3 cellular contexts compared by ENCODE assay signal in the genomic region with DNA sequence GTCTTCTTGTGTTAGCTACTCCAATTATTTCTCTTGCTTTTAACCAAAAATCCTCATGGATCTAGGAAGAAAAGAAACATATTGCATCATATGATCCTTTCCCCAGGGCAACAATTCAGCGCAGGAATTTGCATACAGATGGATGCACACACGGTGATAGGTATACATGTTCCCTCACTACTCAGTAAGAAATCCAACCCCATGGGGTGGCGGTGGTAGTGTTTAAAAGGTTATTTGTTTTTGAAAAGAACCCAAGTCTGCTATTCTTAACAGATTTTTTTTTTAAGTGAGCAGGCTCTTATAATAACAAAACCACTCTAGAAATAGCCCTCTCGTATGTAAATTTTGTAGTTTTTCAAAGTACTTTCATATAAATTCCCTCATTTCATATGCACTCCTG.
TF ChIP-seq lines count a peak whose summit lies in the region.

No MANE protein-coding gene starts in this region.

TF ChIP-seq in GM23338, 12 proteins besides CTCF, POLR2A, EP300 and RAD21:
- no peak for TF ChIP-seq ZNF331 (CRISPR knock-in tag; IDR thresholded peaks at IDR 0.05; ENCODE audit: low read depth)
- peak; percentile 59; the same call in 1 of the 2 replicates for TF ChIP-seq NANOG (IDR thresholded peaks at IDR 0.05; ENCODE audit: borderline replicate concordance)

TF ChIP-seq in IMR-90, 13 proteins besides CTCF, POLR2A, EP300 and RAD21:
- TF ChIP-seq CEBPB (IDR thresholded peaks at IDR 0.05; ENCODE audit: low read depth, low read length) = 0 out of 2 replicates have a peak, but pooled peaks have one; percentile 12
- TF ChIP-seq, protein P1, sequence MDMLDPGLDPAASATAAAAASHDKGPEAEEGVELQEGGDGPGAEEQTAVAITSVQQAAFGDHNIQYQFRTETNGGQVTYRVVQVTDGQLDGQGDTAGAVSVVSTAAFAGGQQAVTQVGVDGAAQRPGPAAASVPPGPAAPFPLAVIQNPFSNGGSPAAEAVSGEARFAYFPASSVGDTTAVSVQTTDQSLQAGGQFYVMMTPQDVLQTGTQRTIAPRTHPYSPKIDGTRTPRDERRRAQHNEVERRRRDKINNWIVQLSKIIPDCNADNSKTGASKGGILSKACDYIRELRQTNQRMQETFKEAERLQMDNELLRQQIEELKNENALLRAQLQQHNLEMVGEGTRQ (IDR thresholded peaks at IDR 0.05; ENCODE audit: low read depth, low read length) = no peak

TF ChIP-seq in WTC11, 78 proteins besides CTCF, POLR2A, EP300 and RAD21:
- TF ChIP-seq, protein P2, sequence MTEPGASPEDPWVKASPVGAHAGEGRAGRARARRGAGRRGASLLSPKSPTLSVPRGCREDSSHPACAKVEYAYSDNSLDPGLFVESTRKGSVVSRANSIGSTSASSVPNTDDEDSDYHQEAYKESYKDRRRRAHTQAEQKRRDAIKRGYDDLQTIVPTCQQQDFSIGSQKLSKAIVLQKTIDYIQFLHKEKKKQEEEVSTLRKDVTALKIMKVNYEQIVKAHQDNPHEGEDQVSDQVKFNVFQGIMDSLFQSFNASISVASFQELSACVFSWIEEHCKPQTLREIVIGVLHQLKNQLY (CRISPR knock-in tag; IDR thresholded peaks at IDR 0.05) = no peak
- TF ChIP-seq ZNF263 (CRISPR knock-in tag; IDR thresholded peaks at IDR 0.05; ENCODE audit: low read depth) (no peak), ZNF317 (CRISPR knock-in tag; IDR thresholded peaks at IDR 0.05; ENCODE audit: borderline replicate concordance, low read depth) (no peak), EMX1 (CRISPR knock-in tag; IDR thresholded peaks at IDR 0.05) (no peak)
